ENCODE assay signal across 34 cellular contexts in genomic region chr1:154225370-154225769, GRCh38. TPM values are rescaled to one million over a fixed set of nuclear protein-coding genes. Genes with fewer than 3 reads are reported as not detected.
DNase-seq lines count a peak whose midpoint lies in the region; ATAC-seq, FAIRE-seq and TF ChIP-seq lines count a peak whose summit lies in the region.
"Had no signal": no experiment of that assay in that cellular context is flagged by ENCODE, and none has a peak within 500 bp of the region (broad histone marks: within the 10 kb centered on the region; RNA-seq: fewer than 3 reads in every experiment).

No MANE protein-coding gene starts in this region.

- POLR2A ChIA-PET in HepG2 (lab: Yijun Ruan, JAX) (interaction anchor here (0.7 kb wide), 1 partner anchor 591 kb away, joined by 4 read pairs; the partner anchor contains the start of gene CHTOP), T-cell (lab: Charles Lee) (interaction anchor here (0.5 to 0.7 kb wide), 2 partner anchors 112 to 397 kb away, joined by 3 to 4 read pairs; no protein-coding TSS in a partner anchor)

- H3K9ac ChIP-seq in HepG2 (ENCODE audit: insufficient read depth, low read depth, low read length): no peak overlapping the region

- TF ChIP-seq CTCF in HepG2 (CRISPR knock-in tag; IDR thresholded peaks at IDR 0.05) (no peak), right lobe of liver (IDR thresholded peaks at IDR 0.05) (no peak)

- H3K27ac ChIP-seq in HepG2 (ENCODE audit: extremely low read length, insufficient read depth, low read length): no peak overlapping the region
- H3K27ac ChIP-seq in right lobe of liver: no peak overlapping the region
- H3K27ac ChIP-seq: neutrophil, right atrium auricular region, tibial artery, VCaP had no signal

- no peaks in the 10 kb centered on the region for H3K9me3 Mint-ChIP-seq in T-cell
- no peaks in the 10 kb centered on the region for H3K9me3 Mint-ChIP-seq in dendritic cell treated with granulocyte-macrophage colony-stimulating factor and Interleukin-4, amounts not matched to agents 40 ng/mL and 50 ng/mL, for 4 days
- no peaks in the 10 kb centered on the region for H3K9me3 Mint-ChIP-seq in stimulated activated effector memory CD8-positive, alpha-beta T cell treated with anti-CD3 and anti-CD28 coated beads, Interleukin-12 subunit alpha, Interleukin-12 subunit beta, amount 100 ng/mL, for 72 hours

- no peak for DNase-seq in HepG2 (ENCODE audit: low spot score)
- no peak for DNase-seq in right lobe of liver
- DNase-seq in T-cell: no peak
- no peak for DNase-seq in stimulated activated effector memory CD8-positive, alpha-beta T cell treated with anti-CD3 and anti-CD28 coated beads, Interleukin-12 subunit alpha, Interleukin-12 subunit beta, amount 100 ng/mL, for 72 hours (ENCODE audit: low spot score in 2 of 2)
- no peak for DNase-seq in ACHN
- DNase-seq in amygdala (lab: John Stamatoyannopoulos, UW): no peak
- DNase-seq: activated CD4-positive, alpha-beta T cell treated with anti-CD3 and anti-CD28 coated beads for 48 hours; activated naive CD4-positive, alpha-beta T cell; anterior cingulate cortex; BE2C; COR-L47; effector CD4-positive, alpha-beta T cell; GDM1; hypothalamus; IMR-90; mammary epithelial cell; NCI-H146; NCI-H2107; NCI-H446; NCI-H82; posterior cingulate gyrus; stimulated activated CD8-positive, alpha-beta memory T cell treated with anti-CD3 and anti-CD28 coated beads, Interleukin-4, amount 100 ng/mL, for 48 hours; T-helper 9 cell; tibial artery had no signal

- no peak overlapping the region for H2AFZ ChIP-seq in HepG2 (ENCODE audit: low read length)

- peaks cover 57 to 61% (median 58%) of the 10 kb centered on the region in 3 donors for H3K4me1 Mint-ChIP-seq in T-cell
- H3K4me1 Mint-ChIP-seq in dendritic cell treated with granulocyte-macrophage colony-stimulating factor and Interleukin-4, amounts not matched to agents 40 ng/mL and 50 ng/mL, for 4 days (ENCODE audit: low read depth): peaks cover 62% of the 10 kb centered on the region
- H3K4me1 Mint-ChIP-seq in stimulated activated effector memory CD8-positive, alpha-beta T cell treated with anti-CD3 and anti-CD28 coated beads, Interleukin-12 subunit alpha, Interleukin-12 subunit beta, amount 100 ng/mL, for 72 hours: peaks cover 47% of the 10 kb centered on the region

- peaks cover 66% of the 10 kb centered on the region for H3K79me2 ChIP-seq in HepG2 (ENCODE audit: insufficient read depth, low read length)

- H3K4me3 Mint-ChIP-seq in T-cell: no peak overlapping the region
- no peak overlapping the region for H3K4me3 Mint-ChIP-seq in dendritic cell treated with granulocyte-macrophage colony-stimulating factor and Interleukin-4, amounts not matched to agents 40 ng/mL and 50 ng/mL, for 4 days
- no peak overlapping the region for H3K4me3 Mint-ChIP-seq in stimulated activated effector memory CD8-positive, alpha-beta T cell treated with anti-CD3 and anti-CD28 coated beads, Interleukin-12 subunit alpha, Interleukin-12 subunit beta, amount 100 ng/mL, for 72 hours

- no peak overlapping the region for H3K4me2 ChIP-seq in HepG2 (ENCODE audit: low read depth, low read length)

- H3K27ac Mint-ChIP-seq in T-cell: peak overlapping the region; percentile 55 to 99
- peak overlapping the region; percentile 97 for H3K27ac Mint-ChIP-seq in dendritic cell treated with granulocyte-macrophage colony-stimulating factor and Interleukin-4, amounts not matched to agents 40 ng/mL and 50 ng/mL, for 4 days
- H3K27ac Mint-ChIP-seq in stimulated activated effector memory CD8-positive, alpha-beta T cell treated with anti-CD3 and anti-CD28 coated beads, Interleukin-12 subunit alpha, Interleukin-12 subunit beta, amount 100 ng/mL, for 72 hours: peak overlapping the region; percentile 98

- H3K9me3 ChIP-seq in HepG2 (ENCODE audit: low read length) (no peaks in the 10 kb centered on the region), right lobe of liver (no peaks in the 10 kb centered on the region)
- H3K9me3 ChIP-seq: BE2C, neutrophil, right atrium auricular region, tibial artery had no signal

- no peaks in the 10 kb centered on the region for H3K27me3 Mint-ChIP-seq in T-cell
- H3K27me3 Mint-ChIP-seq in dendritic cell treated with granulocyte-macrophage colony-stimulating factor and Interleukin-4, amounts not matched to agents 40 ng/mL and 50 ng/mL, for 4 days: no peaks in the 10 kb centered on the region

- TF ChIP-seq EP300 in HepG2 (IDR thresholded peaks at IDR 0.05; ENCODE audit: low read depth in 2 of 2, low read length in 2 of 2) (no peak), HepG2 (CRISPR knock-in tag; IDR thresholded peaks at IDR 0.05; ENCODE audit: borderline replicate concordance) (no peak)

- H3K36me3 Mint-ChIP-seq in T-cell: peaks cover 36% of the 10 kb centered on the region
- peaks cover 85% of the 10 kb centered on the region for H3K36me3 Mint-ChIP-seq in dendritic cell treated with granulocyte-macrophage colony-stimulating factor and Interleukin-4, amounts not matched to agents 40 ng/mL and 50 ng/mL, for 4 days (ENCODE audit: low read depth)
- peaks cover 100% of the 10 kb centered on the region for H3K36me3 Mint-ChIP-seq in stimulated activated effector memory CD8-positive, alpha-beta T cell treated with anti-CD3 and anti-CD28 coated beads, Interleukin-12 subunit alpha, Interleukin-12 subunit beta, amount 100 ng/mL, for 72 hours

- H3K36me3 ChIP-seq in HepG2 (replicated peaks in 1 of 2; ENCODE audit: control insufficient read depth in 1 of 2, insufficient read depth in 2 of 2, low read length in 2 of 2): peaks cover 20 to 47% of the 10 kb centered on the region in 2 experiments
- H3K36me3 ChIP-seq in right lobe of liver: peaks cover 0 to 54% (median 20%) of the 10 kb centered on the region in 4 donors

- H3K4me1 ChIP-seq in HepG2 (ENCODE audit: insufficient read depth, low read length) (peaks cover 58% of the 10 kb centered on the region), right lobe of liver (peaks cover 0 to 28% (median 9%) of the 10 kb centered on the region in 4 donors)
- H3K4me1 ChIP-seq: BE2C had no signal

- intact Hi-C loops in HepG2 (cut with micrococcal nuclease; ENCODE audit: unreplicated experiment): no loop called here
- intact Hi-C loops in right lobe of liver (cut with DNase I): no loop called here
- intact Hi-C loops in dendritic cell treated with granulocyte-macrophage colony-stimulating factor and Interleukin-4, amounts not matched to agents 40 ng/mL and 50 ng/mL, for 4 days (cut with micrococcal nuclease): no loop called here

- CTCF ChIA-PET in HepG2 (lab: Yijun Ruan, JAX; ENCODE audit: low intra/inter-chr PET ratio, low total read pairs) (no interaction called here), T-cell (lab: Charles Lee) (interaction anchor here in 1 of 2 donors (0.6 kb wide), 2 partner anchors 33 to 36 kb away, joined by 3 to 4 read pairs; no protein-coding TSS in a partner anchor)

- TF ChIP-seq POLR2A in HepG2 (IDR thresholded peaks at IDR 0.05; ENCODE audit: insufficient read depth in 1 of 2, low read depth in 2 of 2, low read length in 2 of 2) (no peak), right lobe of liver (IDR thresholded peaks at IDR 0.05) (no peak)

- H4K20me1 ChIP-seq in HepG2 (ENCODE audit: insufficient read depth, low read length): peaks cover 28% of the 10 kb centered on the region

- no peak for TF ChIP-seq RAD21 in HepG2 (CRISPR knock-in tag; IDR thresholded peaks at IDR 0.05)

- no peak for FAIRE-seq in HepG2 (lab: Jason Lieb, UNC)
- FAIRE-seq: bronchial epithelial cell had no signal

- H3K27me3 ChIP-seq in HepG2 (ENCODE audit: control insufficient read depth in 1 of 2, insufficient read depth in 2 of 2, low read length in 2 of 2): no peaks in the 10 kb centered on the region; a peak in 1 of 5 replicates
- no peaks in the 10 kb centered on the region for H3K27me3 ChIP-seq in right lobe of liver
- H3K27me3 ChIP-seq: BE2C, neutrophil, right atrium auricular region, tibial artery had no signal

- H3K4me3 ChIP-seq in HepG2 (replicated peaks in 1 of 3; ENCODE audit: insufficient read depth in 1 of 3, low read depth in 2 of 3, low read length in 3 of 3) (no peak overlapping the region), right lobe of liver (no peak overlapping the region)
- H3K4me3 ChIP-seq: right atrium auricular region, tibial artery had no signal

- in situ Hi-C loops in HepG2 (cut with HindIII; ENCODE audit: extremely low pct_ligation_motif_present, low pct_unique_long_range_greater_than_20kb): no loop called here
- in situ Hi-C loops in ACHN (cut with HindIII; ENCODE audit: low pct_ligation_motif_present, low pct_unique_long_range_greater_than_20kb, low sequenced_read_pairs): no loop called here

- 98% methylated on average over 2 of the region's 2 CpGs for whole genome bisulfite sequencing in HepG2 (ENCODE audit: low lambda C conversion rate)
- 100% methylated on average over 2 of the region's 2 CpGs for WGBS in right lobe of liver (ENCODE audit: insufficient coverage, low coverage, low lambda C conversion rate, missing lambda C conversion rate)

- no TSS peak for BruUV-seq in HepG2 (replicated peaks; lab: Mats Ljungman, UMichigan)

- ATAC-seq in HepG2 (no peak), right lobe of liver (no peak), T-cell (replicated peaks in 1 of 4) (no peak), GM21381 (IDR thresholded peaks at IDR 0.05; ENCODE audit: unreplicated experiment) (no peak)
- no peak for ATAC-seq in stimulated activated effector memory CD8-positive, alpha-beta T cell treated with anti-CD3 and anti-CD28 coated beads, Interleukin-12 subunit alpha, Interleukin-12 subunit beta, amount 100 ng/mL, for 72 hours

RNA-seq across cellular contexts. Expression of gene UBAP2L, which starts 4.6 kb away (rescaled TPM):
- total RNA-seq in HepG2 (2016; rRNA removed; fragmentation: Illumina TruSeq; extraction: Trizol) (74.2 and 75.9 TPM in 2 replicates), right lobe of liver (10 to 100 TPM; 26.8 to 57.2 (median 40.4) TPM), T-cell (100 to 1,000 TPM; 175 to 240 (median 192) TPM)
- 32.2 and 32.3 TPM in 2 replicates for total RNA-seq in HepG2 (2016; cell fraction: cytosol; rRNA removed; fragmentation: Illumina TruSeq; extraction: Trizol; ENCODE audit: low read depth)
- total RNA-seq in HepG2 (2016; cell fraction: insoluble cytoplasmic fraction; rRNA removed; fragmentation: Illumina TruSeq; extraction: Trizol): 62.4 and 77.2 TPM in 2 replicates
- 48.4 and 51.5 TPM in 2 replicates for total RNA-seq in HepG2 (2016; cell fraction: membrane; rRNA removed; fragmentation: Illumina TruSeq; extraction: Trizol)
- 90.2 and 98.9 TPM in 2 replicates for total RNA-seq in HepG2 (2016; cell fraction: nucleus; rRNA removed; fragmentation: Illumina TruSeq; extraction: Trizol)
- 140 and 159 TPM in 2 replicates for polyA plus RNA-seq in HepG2 (2011; rRNA removed)
- polyA plus RNA-seq in HepG2 (2011; cell fraction: cytosol; rRNA removed): 59.5 and 64.7 TPM in 2 replicates
- polyA plus RNA-seq in HepG2 (2011; cell fraction: nucleus; rRNA removed): 243 and 295 TPM in 2 replicates
- polyA plus RNA-seq in HepG2 (2012): 73.3 and 82.5 TPM in 2 replicates
- polyA plus RNA-seq in HepG2 (2016; cell fraction: cytosol; fragmentation: Illumina TruSeq; extraction: Trizol; ENCODE audit: low read depth): 27.7 and 30.6 TPM in 2 replicates
- polyA plus RNA-seq in HepG2 (2016; cell fraction: insoluble cytoplasmic fraction; fragmentation: Illumina TruSeq; extraction: Trizol; ENCODE audit: low read depth): 83.4 and 108 TPM in 2 replicates
- 43.4 and 53.2 TPM in 2 replicates for polyA plus RNA-seq in HepG2 (2016; cell fraction: membrane; fragmentation: Illumina TruSeq; extraction: Trizol; ENCODE audit: low read depth)
- 205 and 223 TPM in 2 replicates for polyA plus RNA-seq in HepG2 (2016; cell fraction: nucleus; fragmentation: Illumina TruSeq; extraction: Trizol; ENCODE audit: insufficient read depth, low read depth)
- polyA minus RNA-seq in HepG2 (2011; rRNA and poly(A)+ RNA removed; ENCODE audit: low replicate concordance): 231 and 359 TPM in 2 replicates
- polyA minus RNA-seq in HepG2 (2011; cell fraction: cytosol; rRNA and poly(A)+ RNA removed): 29.0 and 31.7 TPM in 2 replicates
- 310 and 330 TPM in 2 replicates for polyA minus RNA-seq in HepG2 (2011; cell fraction: nucleus; rRNA and poly(A)+ RNA removed)

RNA-seq across cellular contexts. Expression of gene CFAP141, which starts 19.2 kb away (rescaled TPM):
- total RNA-seq in HepG2 (2016; rRNA removed; fragmentation: Illumina TruSeq; extraction: Trizol) (not detected in 2 replicates), right lobe of liver (not detected), T-cell (not detected)
- not detected in 2 replicates for total RNA-seq in HepG2 (2016; cell fraction: cytosol; rRNA removed; fragmentation: Illumina TruSeq; extraction: Trizol; ENCODE audit: low read depth)
- not detected in 2 replicates for total RNA-seq in HepG2 (2016; cell fraction: insoluble cytoplasmic fraction; rRNA removed; fragmentation: Illumina TruSeq; extraction: Trizol)
- total RNA-seq in HepG2 (2016; cell fraction: membrane; rRNA removed; fragmentation: Illumina TruSeq; extraction: Trizol): not detected in 2 replicates
- total RNA-seq in HepG2 (2016; cell fraction: nucleus; rRNA removed; fragmentation: Illumina TruSeq; extraction: Trizol): not detected in 2 replicates
- not detected in 2 replicates for polyA plus RNA-seq in HepG2 (2011; rRNA removed)
- polyA plus RNA-seq in HepG2 (2011; cell fraction: cytosol; rRNA removed): not detected in 2 replicates
- polyA plus RNA-seq in HepG2 (2011; cell fraction: nucleus; rRNA removed): not detected in 2 replicates
- not detected in 2 replicates for polyA plus RNA-seq in HepG2 (2012)
- polyA plus RNA-seq in HepG2 (2016; cell fraction: cytosol; fragmentation: Illumina TruSeq; extraction: Trizol; ENCODE audit: low read depth): not detected in 2 replicates
- polyA plus RNA-seq in HepG2 (2016; cell fraction: insoluble cytoplasmic fraction; fragmentation: Illumina TruSeq; extraction: Trizol; ENCODE audit: low read depth): not detected in 2 replicates
- polyA plus RNA-seq in HepG2 (2016; cell fraction: membrane; fragmentation: Illumina TruSeq; extraction: Trizol; ENCODE audit: low read depth): not detected in 2 replicates
- not detected in 2 replicates for polyA plus RNA-seq in HepG2 (2016; cell fraction: nucleus; fragmentation: Illumina TruSeq; extraction: Trizol; ENCODE audit: insufficient read depth, low read depth)
- polyA minus RNA-seq in HepG2 (2011; rRNA and poly(A)+ RNA removed; ENCODE audit: low replicate concordance): not detected in 2 replicates
- not detected in 2 replicates for polyA minus RNA-seq in HepG2 (2011; cell fraction: cytosol; rRNA and poly(A)+ RNA removed)
- not detected in 2 replicates for polyA minus RNA-seq in HepG2 (2011; cell fraction: nucleus; rRNA and poly(A)+ RNA removed)
- total RNA-seq: A673; activated CD8-positive, alpha-beta memory T cell treated with anti-CD3 and anti-CD28 coated beads for 36 hours; bronchial epithelial cell; glomerular endothelial cell; IMR-90; mammary epithelial cell; right atrium auricular region; RPMI7951 had no signal
- polyA plus RNA-seq: IMR-90, mammary epithelial cell had no signal

RNA-seq across cellular contexts. Expression of gene TPM3, which starts 33.5 kb away (rescaled TPM):
- total RNA-seq in HepG2 (2016; rRNA removed; fragmentation: Illumina TruSeq; extraction: Trizol) (307 and 481 TPM in 2 replicates), right lobe of liver (100 to 1,000 TPM in 3 of 6 experiments, 10 to 100 TPM in 3; 76.3 to 189 (median 120) TPM), T-cell (100 to 1,000 TPM; 340 to 396 (median 363) TPM)
- 53.8 and 55.7 TPM in 2 replicates for total RNA-seq in HepG2 (2016; cell fraction: cytosol; rRNA removed; fragmentation: Illumina TruSeq; extraction: Trizol; ENCODE audit: low read depth)
- total RNA-seq in HepG2 (2016; cell fraction: insoluble cytoplasmic fraction; rRNA removed; fragmentation: Illumina TruSeq; extraction: Trizol): 323 and 475 TPM in 2 replicates
- 138 and 148 TPM in 2 replicates for total RNA-seq in HepG2 (2016; cell fraction: membrane; rRNA removed; fragmentation: Illumina TruSeq; extraction: Trizol)
- total RNA-seq in HepG2 (2016; cell fraction: nucleus; rRNA removed; fragmentation: Illumina TruSeq; extraction: Trizol): 108 and 115 TPM in 2 replicates
- 131 and 160 TPM in 2 replicates for polyA plus RNA-seq in HepG2 (2011; rRNA removed)
- 118 and 149 TPM in 2 replicates for polyA plus RNA-seq in HepG2 (2011; cell fraction: cytosol; rRNA removed)
- polyA plus RNA-seq in HepG2 (2011; cell fraction: nucleus; rRNA removed): 45.9 and 62.4 TPM in 2 replicates
- 153 and 194 TPM in 2 replicates for polyA plus RNA-seq in HepG2 (2012)
- polyA plus RNA-seq in HepG2 (2016; cell fraction: cytosol; fragmentation: Illumina TruSeq; extraction: Trizol; ENCODE audit: low read depth): 89.5 and 101 TPM in 2 replicates
- polyA plus RNA-seq in HepG2 (2016; cell fraction: insoluble cytoplasmic fraction; fragmentation: Illumina TruSeq; extraction: Trizol; ENCODE audit: low read depth): 611 and 615 TPM in 2 replicates
- polyA plus RNA-seq in HepG2 (2016; cell fraction: membrane; fragmentation: Illumina TruSeq; extraction: Trizol; ENCODE audit: low read depth): 145 TPM in 2 replicates
- 192 and 200 TPM in 2 replicates for polyA plus RNA-seq in HepG2 (2016; cell fraction: nucleus; fragmentation: Illumina TruSeq; extraction: Trizol; ENCODE audit: insufficient read depth, low read depth)
- polyA minus RNA-seq in HepG2 (2011; rRNA and poly(A)+ RNA removed; ENCODE audit: low replicate concordance): 66.0 and 182 TPM in 2 replicates
- polyA minus RNA-seq in HepG2 (2011; cell fraction: cytosol; rRNA and poly(A)+ RNA removed): 56.6 and 67.6 TPM in 2 replicates
- polyA minus RNA-seq in HepG2 (2011; cell fraction: nucleus; rRNA and poly(A)+ RNA removed): 52.8 and 54.2 TPM in 2 replicates

RNA-seq across cellular contexts. Expression of gene HAX1, which starts 47.1 kb away (rescaled TPM):
- total RNA-seq in HepG2 (2016; rRNA removed; fragmentation: Illumina TruSeq; extraction: Trizol): 89.2 and 104 TPM in 2 replicates
- total RNA-seq in HepG2 (2016; cell fraction: cytosol; rRNA removed; fragmentation: Illumina TruSeq; extraction: Trizol; ENCODE audit: low read depth): 42.6 and 45.4 TPM in 2 replicates
- total RNA-seq in HepG2 (2016; cell fraction: insoluble cytoplasmic fraction; rRNA removed; fragmentation: Illumina TruSeq; extraction: Trizol): 96.4 and 107 TPM in 2 replicates
- total RNA-seq in HepG2 (2016; cell fraction: membrane; rRNA removed; fragmentation: Illumina TruSeq; extraction: Trizol): 89.9 and 90.2 TPM in 2 replicates
- 50.1 and 56.3 TPM in 2 replicates for total RNA-seq in HepG2 (2016; cell fraction: nucleus; rRNA removed; fragmentation: Illumina TruSeq; extraction: Trizol)
- polyA plus RNA-seq in HepG2 (2011; rRNA removed): 120 and 128 TPM in 2 replicates
- 106 TPM in 2 replicates for polyA plus RNA-seq in HepG2 (2011; cell fraction: cytosol; rRNA removed)
- 70.0 and 84.2 TPM in 2 replicates for polyA plus RNA-seq in HepG2 (2011; cell fraction: nucleus; rRNA removed)
- polyA plus RNA-seq in HepG2 (2012): 64.9 and 90.6 TPM in 2 replicates
- 44.0 and 44.7 TPM in 2 replicates for polyA plus RNA-seq in HepG2 (2016; cell fraction: cytosol; fragmentation: Illumina TruSeq; extraction: Trizol; ENCODE audit: low read depth)
- 101 and 113 TPM in 2 replicates for polyA plus RNA-seq in HepG2 (2016; cell fraction: insoluble cytoplasmic fraction; fragmentation: Illumina TruSeq; extraction: Trizol; ENCODE audit: low read depth)
- 76.6 and 79.0 TPM in 2 replicates for polyA plus RNA-seq in HepG2 (2016; cell fraction: membrane; fragmentation: Illumina TruSeq; extraction: Trizol; ENCODE audit: low read depth)
- polyA plus RNA-seq in HepG2 (2016; cell fraction: nucleus; fragmentation: Illumina TruSeq; extraction: Trizol; ENCODE audit: insufficient read depth, low read depth): 86.4 and 97.4 TPM in 2 replicates
- 75.0 and 215 TPM in 2 replicates for polyA minus RNA-seq in HepG2 (2011; rRNA and poly(A)+ RNA removed; ENCODE audit: low replicate concordance)
- polyA minus RNA-seq in HepG2 (2011; cell fraction: cytosol; rRNA and poly(A)+ RNA removed): 29.9 and 30.5 TPM in 2 replicates
- 16.0 and 25.0 TPM in 2 replicates for polyA minus RNA-seq in HepG2 (2011; cell fraction: nucleus; rRNA and poly(A)+ RNA removed)
- 10 to 100 TPM; 40.2 to 82.0 (median 44.9) TPM for total RNA-seq in right lobe of liver
- 10 to 100 TPM; 69.4 to 97.7 (median 92.5) TPM for total RNA-seq in T-cell
